ENCODE assay signal across 21 cellular contexts in genomic region chr2:169143998-169144397, GRCh38.
"Had no signal": no experiment of that assay in that cellular context is flagged by ENCODE, and none has a peak within 500 bp of the region (broad histone marks: within the 10 kb centered on the region; RNA-seq: fewer than 3 reads in every experiment).

No MANE protein-coding gene starts in this region.

- ATAC-seq: effector memory CD8-positive, alpha-beta T cell; gastrocnemius medialis; left ventricle myocardium superior; natural killer cell; stimulated activated naive B cell treated with anti-CD40 and anti-IgM and Interleukin-4, amounts not matched to agents 10 μg/mL and 1 μg/mL and 100 μg/mL, for 72 hours had no signal

- H3K9me3 ChIP-seq: esophagus squamous epithelium, gastrocnemius medialis, transverse colon had no signal

- H3K4me1 ChIP-seq: esophagus squamous epithelium, gastrocnemius medialis, transverse colon had no signal

- DNase-seq: activated CD4-positive, alpha-beta memory T cell treated with anti-CD3 and anti-CD28 coated beads for 36 hours; activated CD4-positive, alpha-beta T cell treated with anti-CD3 and anti-CD28 coated beads for 4 hours; activated CD4-positive, CD25-positive, alpha-beta regulatory T cell; activated naive CD4-positive, alpha-beta T cell treated with Interleukin-2 at 50 U/mL for 16 hours; activated naive CD8-positive, alpha-beta T cell treated with anti-CD3 and anti-CD28 coated beads for 36 hours; activated T-cell treated with anti-CD3 and anti-CD28 coated beads, Interleukin-2, amount 50 U/mL, for 48 hours; central memory CD4-positive, alpha-beta T cell; dorsolateral prefrontal cortex; effector memory CD8-positive, alpha-beta T cell; esophagus squamous epithelium; gastrocnemius medialis; hypothalamus; left ventricle myocardium superior; mammary epithelial cell; midbrain; natural killer cell; stimulated activated CD4-positive, alpha-beta T cell treated with anti-CD3 and anti-CD28 coated beads, Interleukin-2, amount 100 ng/mL, for 48 hours; stimulated activated CD8-positive, alpha-beta memory T cell treated with anti-CD3 and anti-CD28 coated beads, Interleukin-4, amount 100 ng/mL, for 48 hours; stimulated activated naive B cell treated with anti-CD40 and anti-IgM and Interleukin-4, amounts not matched to agents 10 μg/mL and 1 μg/mL and 100 μg/mL, for 72 hours; T1000; transverse colon had no signal

- H3K4me3 ChIP-seq: dorsolateral prefrontal cortex, esophagus squamous epithelium, gastrocnemius medialis, transverse colon had no signal

- H3K27me3 ChIP-seq: dorsolateral prefrontal cortex, esophagus squamous epithelium, gastrocnemius medialis, transverse colon had no signal

- H3K27ac ChIP-seq: dorsolateral prefrontal cortex, esophagus squamous epithelium, gastrocnemius medialis, transverse colon had no signal

- H3K36me3 ChIP-seq: esophagus squamous epithelium, gastrocnemius medialis, transverse colon had no signal
